Comparison of ENCODE assay signal across 8 cellular contexts in the genomic region with DNA sequence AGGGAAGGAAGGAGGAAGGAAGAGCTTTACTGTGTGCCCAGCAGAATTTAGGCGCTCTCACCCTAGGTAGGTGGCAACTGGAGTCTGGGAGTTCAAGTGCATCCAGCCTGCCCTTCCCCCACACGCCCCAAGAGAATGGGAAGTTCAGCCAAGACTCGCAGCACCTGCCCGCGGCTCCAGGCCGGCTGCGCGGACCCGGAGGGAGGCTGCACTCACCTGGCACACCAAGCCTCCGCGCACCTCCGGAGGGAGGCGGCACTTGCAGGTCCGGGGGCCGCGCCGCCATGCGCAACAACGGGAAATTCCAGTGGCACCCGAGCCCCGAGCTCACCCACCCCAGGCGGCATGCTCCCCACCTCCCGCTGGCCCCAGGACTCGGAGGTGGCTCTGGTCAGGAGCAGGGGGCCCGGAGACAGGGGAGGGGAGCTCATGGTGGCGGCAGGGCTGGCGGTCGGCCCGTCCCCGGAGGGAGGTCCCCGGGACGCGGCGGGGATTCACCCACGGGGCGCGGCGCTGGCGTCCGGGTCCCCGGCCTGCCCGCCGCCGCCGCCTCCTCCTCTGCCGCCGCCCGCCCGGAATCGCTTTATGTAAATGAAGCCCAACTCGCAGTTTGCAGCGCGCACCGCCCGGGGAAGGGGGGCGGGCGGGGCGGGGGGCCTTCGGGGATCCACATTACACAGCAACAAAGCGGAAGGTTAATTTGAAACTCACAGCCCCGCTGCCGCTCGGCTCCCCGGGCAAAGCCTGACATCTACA. TPM values are rescaled to one million over a fixed set of nuclear protein-coding genes. Genes with fewer than 3 reads are reported as not detected.
DNase-seq lines count a peak whose midpoint lies in the region; ATAC-seq, FAIRE-seq and TF ChIP-seq lines count a peak whose summit lies in the region.

A gene with protein sequence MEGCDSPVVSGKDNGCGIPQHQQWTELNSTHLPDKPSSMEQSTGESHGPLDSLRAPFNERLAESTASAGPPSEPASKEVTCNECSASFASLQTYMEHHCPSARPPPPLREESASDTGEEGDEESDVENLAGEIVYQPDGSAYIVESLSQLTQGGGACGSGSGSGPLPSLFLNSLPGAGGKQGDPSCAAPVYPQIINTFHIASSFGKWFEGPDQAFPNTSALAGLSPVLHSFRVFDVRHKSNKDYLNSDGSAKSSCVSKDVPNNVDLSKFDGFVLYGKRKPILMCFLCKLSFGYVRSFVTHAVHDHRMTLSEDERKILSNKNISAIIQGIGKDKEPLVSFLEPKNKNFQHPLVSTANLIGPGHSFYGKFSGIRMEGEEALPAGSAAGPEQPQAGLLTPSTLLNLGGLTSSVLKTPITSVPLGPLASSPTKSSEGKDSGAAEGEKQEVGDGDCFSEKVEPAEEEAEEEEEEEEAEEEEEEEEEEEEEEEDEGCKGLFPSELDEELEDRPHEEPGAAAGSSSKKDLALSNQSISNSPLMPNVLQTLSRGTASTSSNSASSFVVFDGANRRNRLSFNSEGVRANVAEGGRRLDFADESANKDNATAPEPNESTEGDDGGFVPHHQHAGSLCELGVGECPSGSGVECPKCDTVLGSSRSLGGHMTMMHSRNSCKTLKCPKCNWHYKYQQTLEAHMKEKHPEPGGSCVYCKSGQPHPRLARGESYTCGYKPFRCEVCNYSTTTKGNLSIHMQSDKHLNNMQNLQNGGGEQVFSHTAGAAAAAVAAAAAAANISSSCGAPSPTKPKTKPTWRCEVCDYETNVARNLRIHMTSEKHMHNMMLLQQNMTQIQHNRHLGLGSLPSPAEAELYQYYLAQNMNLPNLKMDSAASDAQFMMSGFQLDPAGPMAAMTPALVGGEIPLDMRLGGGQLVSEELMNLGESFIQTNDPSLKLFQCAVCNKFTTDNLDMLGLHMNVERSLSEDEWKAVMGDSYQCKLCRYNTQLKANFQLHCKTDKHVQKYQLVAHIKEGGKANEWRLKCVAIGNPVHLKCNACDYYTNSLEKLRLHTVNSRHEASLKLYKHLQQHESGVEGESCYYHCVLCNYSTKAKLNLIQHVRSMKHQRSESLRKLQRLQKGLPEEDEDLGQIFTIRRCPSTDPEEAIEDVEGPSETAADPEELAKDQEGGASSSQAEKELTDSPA (N-terminal part only) (minus strand): TSS at position 593 of the 756 bp plus-strand sequence. CDS start 87,983 bp downstream, outside the sequence.

- POLR2A ChIA-PET in HepG2 (lab: Yijun Ruan, JAX): interaction anchor here (0.6 to 5.4 kb wide), 9 partner anchors 8 to 171 kb away, joined by 4 to 49 read pairs (median 6); no protein-coding TSS in a partner anchor

- H3K27ac ChIP-seq in colonic mucosa: peak within 1 kb of the TSS; percentile 88
- H3K27ac ChIP-seq in HepG2 (ENCODE audit: extremely low read length, insufficient read depth, low read length): peak within 1 kb of the TSS; percentile 89

- H3K4me2 ChIP-seq in HepG2 (ENCODE audit: low read depth, low read length): peak within 1 kb of the TSS; percentile 98

- in situ Hi-C loops in HepG2 (cut with HindIII; ENCODE audit: extremely low pct_ligation_motif_present, low pct_unique_long_range_greater_than_20kb): loop anchor here (5.0 kb wide), 1 partner anchor 100 kb away; no protein-coding TSS in a partner anchor

- peaks cover 28% of the 10 kb centered on the region for H3K27me3 Mint-ChIP-seq in stimulated activated naive CD8-positive, alpha-beta T cell treated with anti-CD3 and anti-CD28 coated beads, Interleukin-15, Interleukin-2, amounts not matched to agents 100 ng/mL and 50 ng/mL, for 24 hours

- ATAC-seq in GM19395 (IDR thresholded peaks at IDR 0.05; ENCODE audit: unreplicated experiment) (peak; percentile 80), HG03439 (IDR thresholded peaks at IDR 0.05; ENCODE audit: unreplicated experiment) (peak; percentile 72), HepG2 (peak; percentile 63)

- peak within 1 kb of the TSS; percentile 29 for H3K27ac Mint-ChIP-seq in stimulated activated naive CD8-positive, alpha-beta T cell treated with anti-CD3 and anti-CD28 coated beads, Interleukin-15, Interleukin-2, amounts not matched to agents 100 ng/mL and 50 ng/mL, for 24 hours

- H3K9ac ChIP-seq in colonic mucosa (ENCODE audit: low read depth in 2 of 2, low read length in 2 of 2) (peak within 1 kb of the TSS; percentile 77 to 93), HepG2 (ENCODE audit: insufficient read depth, low read depth, low read length) (peak within 1 kb of the TSS; percentile 92)

- peak within 1 kb of the TSS; percentile 66 for H3K4me3 Mint-ChIP-seq in stimulated activated naive CD8-positive, alpha-beta T cell treated with anti-CD3 and anti-CD28 coated beads, Interleukin-15, Interleukin-2, amounts not matched to agents 100 ng/mL and 50 ng/mL, for 24 hours

- no peak for TF ChIP-seq EP300 in HepG2 (IDR thresholded peaks at IDR 0.05; ENCODE audit: low read depth in 2 of 2, low read length in 2 of 2)
- no peak for TF ChIP-seq EP300 in HepG2 (CRISPR knock-in tag; IDR thresholded peaks at IDR 0.05; ENCODE audit: borderline replicate concordance)

- no peaks in the 10 kb centered on the region for H3K9me3 Mint-ChIP-seq in stimulated activated naive CD8-positive, alpha-beta T cell treated with anti-CD3 and anti-CD28 coated beads, Interleukin-15, Interleukin-2, amounts not matched to agents 100 ng/mL and 50 ng/mL, for 24 hours

- H3K36me3 Mint-ChIP-seq in stimulated activated naive CD8-positive, alpha-beta T cell treated with anti-CD3 and anti-CD28 coated beads, Interleukin-15, Interleukin-2, amounts not matched to agents 100 ng/mL and 50 ng/mL, for 24 hours (ENCODE audit: low read depth): no peaks in the 10 kb centered on the region

- peak in 1 of 2 experiments; percentile 21; a peak in 2 of 4 replicates for TF ChIP-seq POLR2A in HepG2 (IDR thresholded peaks at IDR 0.05; ENCODE audit: insufficient read depth in 1 of 2, low read depth in 2 of 2, low read length in 2 of 2)

- H3K79me2 ChIP-seq in HepG2 (ENCODE audit: insufficient read depth, low read length): peaks cover 94% of the 10 kb centered on the region

- FAIRE-seq in HepG2 (lab: Jason Lieb, UNC): peak; percentile 39

- H4K20me1 ChIP-seq in HepG2 (ENCODE audit: insufficient read depth, low read length): peaks cover 7% of the 10 kb centered on the region; the same call in 1 of the 2 replicates

- H3K4me1 ChIP-seq in colonic mucosa (peaks cover 4% of the 10 kb centered on the region), HepG2 (ENCODE audit: insufficient read depth, low read length) (peaks cover 87% of the 10 kb centered on the region)

- peaks cover 14% of the 10 kb centered on the region for H3K4me1 Mint-ChIP-seq in stimulated activated naive CD8-positive, alpha-beta T cell treated with anti-CD3 and anti-CD28 coated beads, Interleukin-15, Interleukin-2, amounts not matched to agents 100 ng/mL and 50 ng/mL, for 24 hours (ENCODE audit: low read depth)

- H3K36me3 ChIP-seq in colonic mucosa (no peaks in the 10 kb centered on the region), HepG2 (replicated peaks in 1 of 2; ENCODE audit: control insufficient read depth in 1 of 2, insufficient read depth in 2 of 2, low read length in 2 of 2) (no peaks in the 10 kb centered on the region)

- peak; percentile 77 for DNase-seq in EL
- DNase-seq in SK-N-DZ (ENCODE audit: low spot score): peak; percentile 62
- DNase-seq in colonic mucosa: peak; percentile 83
- DNase-seq in HepG2 (ENCODE audit: low spot score): peak; percentile 76
- DNase-seq in activated CD4-positive, CD25-positive, alpha-beta regulatory T cell (lab: John Stamatoyannopoulos, UW): no peak

- peak within 1 kb of the TSS; percentile 90 for H3K4me3 ChIP-seq in colonic mucosa
- peak within 1 kb of the TSS; percentile 69 to 93 (median 89) for H3K4me3 ChIP-seq in HepG2 (replicated peaks in 1 of 3; ENCODE audit: insufficient read depth in 1 of 3, low read depth in 2 of 3, low read length in 3 of 3)

- H3K9me3 ChIP-seq in colonic mucosa (no peaks in the 10 kb centered on the region), HepG2 (ENCODE audit: low read length) (no peaks in the 10 kb centered on the region)

- WGBS in HepG2 (ENCODE audit: low lambda C conversion rate): 1% methylated on average over 19 of the region's 64 CpGs

- no TSS peak for BruUV-seq in HepG2 (replicated peaks; lab: Mats Ljungman, UMichigan)

- no peak for TF ChIP-seq CTCF in colonic mucosa (IDR thresholded peaks at IDR 0.05)
- peak; percentile 59 for TF ChIP-seq CTCF in HepG2 (CRISPR knock-in tag; IDR thresholded peaks at IDR 0.05)

- intact Hi-C loops in colonic mucosa (cut with DNase I): loop anchor here (10.0 kb wide), 1 partner anchor 213 kb away; no protein-coding TSS in a partner anchor
- intact Hi-C loops in HepG2 (cut with micrococcal nuclease; ENCODE audit: unreplicated experiment): loop anchor here (1.0 to 10.0 kb wide), 5 partner anchors 9 to 213 kb away; no protein-coding TSS in a partner anchor

- no peak within 1 kb of the TSS for H2AFZ ChIP-seq in HepG2 (ENCODE audit: low read length)

- peak; percentile 47 for TF ChIP-seq RAD21 in HepG2 (CRISPR knock-in tag; IDR thresholded peaks at IDR 0.05)

- CTCF ChIA-PET in HepG2 (lab: Yijun Ruan, JAX; ENCODE audit: low intra/inter-chr PET ratio, low total read pairs): no interaction called here

- H3K27me3 ChIP-seq in colonic mucosa: no peaks in the 10 kb centered on the region
- no peaks in the 10 kb centered on the region; a peak in 2 of 5 replicates for H3K27me3 ChIP-seq in HepG2 (ENCODE audit: control insufficient read depth in 1 of 2, insufficient read depth in 2 of 2, low read length in 2 of 2)

RNA-seq across cellular contexts. Expression of the gene that starts here (rescaled TPM):
- 4.9 and 5.5 TPM in 2 replicates for polyA plus RNA-seq in SK-N-DZ (2014; cell fraction: cytosol; rRNA removed)
- 3.0 and 7.3 TPM in 2 replicates for polyA plus RNA-seq in SK-N-DZ (2014; cell fraction: nucleus; rRNA removed)
- total RNA-seq in colonic mucosa (10 to 100 TPM; 10.5 to 12.8 TPM), HepG2 (2016; rRNA removed; fragmentation: Illumina TruSeq; extraction: Trizol) (6.0 and 12.3 TPM in 2 replicates)
- total RNA-seq in HepG2 (2016; cell fraction: cytosol; rRNA removed; fragmentation: Illumina TruSeq; extraction: Trizol; ENCODE audit: low read depth): 1.8 and 1.9 TPM in 2 replicates
- 5.6 and 10.6 TPM in 2 replicates for total RNA-seq in HepG2 (2016; cell fraction: insoluble cytoplasmic fraction; rRNA removed; fragmentation: Illumina TruSeq; extraction: Trizol)
- 5.0 and 5.6 TPM in 2 replicates for total RNA-seq in HepG2 (2016; cell fraction: membrane; rRNA removed; fragmentation: Illumina TruSeq; extraction: Trizol)
- total RNA-seq in HepG2 (2016; cell fraction: nucleus; rRNA removed; fragmentation: Illumina TruSeq; extraction: Trizol): 15.3 and 19.7 TPM in 2 replicates
- 5.0 and 5.3 TPM in 2 replicates for polyA plus RNA-seq in HepG2 (2011; rRNA removed)
- 3.5 and 4.2 TPM in 2 replicates for polyA plus RNA-seq in HepG2 (2011; cell fraction: cytosol; rRNA removed)
- 10.2 and 11.2 TPM in 2 replicates for polyA plus RNA-seq in HepG2 (2011; cell fraction: nucleus; rRNA removed)
- 12.6 and 14.4 TPM in 2 replicates for polyA plus RNA-seq in HepG2 (2012)
- 0.31 and 0.36 TPM in 2 replicates for polyA plus RNA-seq in HepG2 (2016; cell fraction: cytosol; fragmentation: Illumina TruSeq; extraction: Trizol; ENCODE audit: low read depth)
- 8.6 and 11.4 TPM in 2 replicates for polyA plus RNA-seq in HepG2 (2016; cell fraction: insoluble cytoplasmic fraction; fragmentation: Illumina TruSeq; extraction: Trizol; ENCODE audit: low read depth)
- 1.0 and 1.4 TPM in 2 replicates for polyA plus RNA-seq in HepG2 (2016; cell fraction: membrane; fragmentation: Illumina TruSeq; extraction: Trizol; ENCODE audit: low read depth)
- polyA plus RNA-seq in HepG2 (2016; cell fraction: nucleus; fragmentation: Illumina TruSeq; extraction: Trizol; ENCODE audit: insufficient read depth, low read depth): 16.2 and 17.6 TPM in 2 replicates
- 12.7 and 18.2 TPM in 2 replicates for polyA minus RNA-seq in HepG2 (2011; rRNA and poly(A)+ RNA removed; ENCODE audit: low replicate concordance)
- 16.9 and 20.7 TPM in 2 replicates for polyA minus RNA-seq in HepG2 (2011; cell fraction: cytosol; rRNA and poly(A)+ RNA removed)
- polyA minus RNA-seq in HepG2 (2011; cell fraction: nucleus; rRNA and poly(A)+ RNA removed): 23.9 and 27.2 TPM in 2 replicates

Comparison
In these comparisons a context has a peak if more than half of its experiments do, and no peak if none do; other contexts are left out.
1. DNase-seq: peak in EL (single experiment), SK-N-DZ (single experiment), colonic mucosa (single experiment) and HepG2 (single experiment); none in activated CD4-positive, CD25-positive, alpha-beta regulatory T cell (0 of 4).
2. Peak in every context shown above with its lines, with median percentiles within 50 percentile points of each other: ATAC-seq.